22 cellular contexts compared by ENCODE assay signal in genomic region chr9:93100265-93100636, GRCh38. TPM values are rescaled to one million over a fixed set of nuclear protein-coding genes. Genes with fewer than 3 reads are reported as not detected.
A peak's percentile ranks its signal among the peaks of the same experiment; 100 is the strongest.
DNase-seq lines count a peak whose midpoint lies in the region; ATAC-seq and TF ChIP-seq lines count a peak whose summit lies in the region.
"Had no signal": no experiment of that assay in that cellular context is flagged by ENCODE, and none has a peak within 500 bp of the region (broad histone marks: within the 10 kb centered on the region; RNA-seq: fewer than 3 reads in every experiment).

No MANE protein-coding gene starts in this region.

- peaks cover 40% of the 10 kb centered on the region for H3K4me1 Mint-ChIP-seq in T-helper 1 cell treated with Interleukin-12 subunit alpha and Interleukin-12 subunit beta and Interleukin-4 antibody, amounts not matched to agents 30 μg/mL and 1 μg/mL, for 36 hours (ENCODE audit: low read depth)
- H3K4me1 Mint-ChIP-seq in HFFc6 (ENCODE audit: low read depth), result peaks cover 36% of the 10 kb centered on the region
- H3K4me1 Mint-ChIP-seq in effector memory CD8-positive, alpha-beta T cell (ENCODE audit: low read depth in 2 of 2), result peaks cover 32 to 49% of the 10 kb centered on the region in 2 donors
- H3K4me1 Mint-ChIP-seq in activated CD4-positive, alpha-beta memory T cell treated with anti-CD3 and anti-CD28 coated beads for 36 hours (ENCODE audit: low read depth), result peaks cover 64% of the 10 kb centered on the region

- TF ChIP-seq CTCF in HFFc6 (IDR thresholded peaks at IDR 0.05) (no peak), neutrophil (IDR thresholded peaks at IDR 0.05) (no peak)

- H3K4me3 ChIP-seq in neutrophil (ENCODE audit: low read depth in 1 of 2, low read length in 1 of 2), result peak overlapping the region in 1 of 2 experiments; percentile 88
- H3K4me3 ChIP-seq: smooth muscle cell, suprapubic skin had no signal

- no peaks in the 10 kb centered on the region for H3K36me3 ChIP-seq in neutrophil
- H3K36me3 ChIP-seq: suprapubic skin had no signal

- peaks cover 15% of the 10 kb centered on the region for H3K9me3 Mint-ChIP-seq in T-helper 1 cell treated with Interleukin-12 subunit alpha and Interleukin-12 subunit beta and Interleukin-4 antibody, amounts not matched to agents 30 μg/mL and 1 μg/mL, for 36 hours
- peaks cover 5% of the 10 kb centered on the region for H3K9me3 Mint-ChIP-seq in HFFc6
- H3K9me3 Mint-ChIP-seq in effector memory CD8-positive, alpha-beta T cell, result no peaks in the 10 kb centered on the region
- H3K9me3 Mint-ChIP-seq in activated CD4-positive, alpha-beta memory T cell treated with anti-CD3 and anti-CD28 coated beads for 36 hours, result peaks cover 14% of the 10 kb centered on the region

- H3K27ac Mint-ChIP-seq in T-helper 1 cell treated with Interleukin-12 subunit alpha and Interleukin-12 subunit beta and Interleukin-4 antibody, amounts not matched to agents 30 μg/mL and 1 μg/mL, for 36 hours, result peak overlapping the region; percentile 27
- peak overlapping the region; percentile 29; the same call in 1 of the 2 replicates for H3K27ac Mint-ChIP-seq in HFFc6
- H3K27ac Mint-ChIP-seq in effector memory CD8-positive, alpha-beta T cell, result peak overlapping the region in 1 of 2 donors; percentile 6
- no peak overlapping the region for H3K27ac Mint-ChIP-seq in activated CD4-positive, alpha-beta memory T cell treated with anti-CD3 and anti-CD28 coated beads for 36 hours
- H3K27ac Mint-ChIP-seq: activated naive CD4-positive, alpha-beta T cell treated with anti-CD3 and anti-CD28 coated beads for 36 hours; B cell; WTC11 had no signal

- H3K27me3 ChIP-seq in neutrophil, result no peaks in the 10 kb centered on the region
- H3K27me3 ChIP-seq: suprapubic skin had no signal

- H3K27ac ChIP-seq in neutrophil, result peak overlapping the region; percentile 93
- H3K27ac ChIP-seq: 22Rv1 had no signal

- ATAC-seq in effector memory CD8-positive, alpha-beta T cell (replicated peaks), result no peak
- no peak for ATAC-seq in HG03442 (IDR thresholded peaks at IDR 0.05; ENCODE audit: unreplicated experiment)
- ATAC-seq in HG02938 (IDR thresholded peaks at IDR 0.05; ENCODE audit: unreplicated experiment), result no peak
- ATAC-seq: left colon, WTC11 had no signal

- peaks cover 54 to 58% of the 10 kb centered on the region in 2 experiments for H3K4me1 ChIP-seq in neutrophil (ENCODE audit: control insufficient read depth in 1 of 2, insufficient read depth in 1 of 2, low read depth in 1 of 2, low read length in 1 of 2)

- no peaks in the 10 kb centered on the region for H3K9me3 ChIP-seq in neutrophil

- peaks cover 41% of the 10 kb centered on the region for H3K36me3 Mint-ChIP-seq in T-helper 1 cell treated with Interleukin-12 subunit alpha and Interleukin-12 subunit beta and Interleukin-4 antibody, amounts not matched to agents 30 μg/mL and 1 μg/mL, for 36 hours (ENCODE audit: low read depth)
- peaks cover 27% of the 10 kb centered on the region for H3K36me3 Mint-ChIP-seq in HFFc6 (ENCODE audit: low read depth)
- peaks cover 28% of the 10 kb centered on the region for H3K36me3 Mint-ChIP-seq in effector memory CD8-positive, alpha-beta T cell (ENCODE audit: insufficient read depth)
- peaks cover 28% of the 10 kb centered on the region for H3K36me3 Mint-ChIP-seq in activated CD4-positive, alpha-beta memory T cell treated with anti-CD3 and anti-CD28 coated beads for 36 hours

- H3K27me3 Mint-ChIP-seq in T-helper 1 cell treated with Interleukin-12 subunit alpha and Interleukin-12 subunit beta and Interleukin-4 antibody, amounts not matched to agents 30 μg/mL and 1 μg/mL, for 36 hours (ENCODE audit: low read depth), result no peaks in the 10 kb centered on the region
- peaks cover 2% of the 10 kb centered on the region; the same call in 1 of the 2 replicates for H3K27me3 Mint-ChIP-seq in HFFc6 (ENCODE audit: insufficient read depth)
- no peaks in the 10 kb centered on the region for H3K27me3 Mint-ChIP-seq in effector memory CD8-positive, alpha-beta T cell
- no peaks in the 10 kb centered on the region for H3K27me3 Mint-ChIP-seq in activated CD4-positive, alpha-beta memory T cell treated with anti-CD3 and anti-CD28 coated beads for 36 hours
- H3K27me3 Mint-ChIP-seq: B cell, brain had no signal

- POLR2A ChIA-PET in activated CD4-positive, alpha-beta memory T cell treated with anti-CD3 and anti-CD28 coated beads for 36 hours (lab: Charles Lee), result no interaction called here

- no peak overlapping the region for H3K4me3 Mint-ChIP-seq in T-helper 1 cell treated with Interleukin-12 subunit alpha and Interleukin-12 subunit beta and Interleukin-4 antibody, amounts not matched to agents 30 μg/mL and 1 μg/mL, for 36 hours
- H3K4me3 Mint-ChIP-seq in HFFc6, result no peak overlapping the region
- peak overlapping the region; percentile 31 to 93 for H3K4me3 Mint-ChIP-seq in effector memory CD8-positive, alpha-beta T cell
- H3K4me3 Mint-ChIP-seq in activated CD4-positive, alpha-beta memory T cell treated with anti-CD3 and anti-CD28 coated beads for 36 hours, result no peak overlapping the region
- H3K4me3 Mint-ChIP-seq: activated naive CD4-positive, alpha-beta T cell treated with anti-CD3 and anti-CD28 coated beads for 36 hours; B cell; WTC11 had no signal

- DNase-seq in T-helper 1 cell, result no peak
- DNase-seq in HFFc6, result no peak
- DNase-seq in effector memory CD8-positive, alpha-beta T cell, result no peak
- no peak for DNase-seq in activated CD4-positive, alpha-beta memory T cell treated with anti-CD3 and anti-CD28 coated beads for 36 hours
- DNase-seq: activated naive CD4-positive, alpha-beta T cell treated with anti-CD3 and anti-CD28 coated beads for 36 hours; DMS153; foreskin melanocyte; NCI-H1417; NCI-H526 treated with DMSO at 0.1 percent for 48 hours; SHP77 treated with DMSO at 0.1 percent for 48 hours; stimulated activated CD8-positive, alpha-beta memory T cell treated with anti-CD3 and anti-CD28 coated beads, Interleukin-4, amount 100 ng/mL, for 48 hours had no signal

- intact Hi-C loops in activated CD4-positive, alpha-beta memory T cell treated with anti-CD3 and anti-CD28 coated beads for 36 hours (cut with micrococcal nuclease), result no loop called here

- CTCF ChIA-PET in activated CD4-positive, alpha-beta memory T cell treated with anti-CD3 and anti-CD28 coated beads for 36 hours (lab: Charles Lee), result no interaction called here

RNA-seq across cellular contexts. Expression of gene CARD19, which starts 4.2 kb away (rescaled TPM):
- 10 to 100 TPM; 35.3 to 40.6 (median 37.9) TPM for total RNA-seq in HFFc6 (2021; fragmentation: NEBNext Ultra II Directional; extraction: Animal tissue kit (Norgen Biotek cat#: 25700))
- 10 to 100 TPM; 77.9 to 80.0 TPM for total RNA-seq in activated CD4-positive, alpha-beta memory T cell treated with anti-CD3 and anti-CD28 coated beads for 36 hours

RNA-seq across cellular contexts. Expression of gene NINJ1, which starts 33.8 kb away (rescaled TPM):
- 10 to 100 TPM; 23.2 to 28.0 (median 25.6) TPM for total RNA-seq in HFFc6 (2021; fragmentation: NEBNext Ultra II Directional; extraction: Animal tissue kit (Norgen Biotek cat#: 25700))
- 10 to 100 TPM; 77.9 to 82.0 TPM for total RNA-seq in activated CD4-positive, alpha-beta memory T cell treated with anti-CD3 and anti-CD28 coated beads for 36 hours

RNA-seq across cellular contexts. Expression of gene SUSD3, which starts 41.8 kb away (rescaled TPM):
- total RNA-seq in HFFc6 (2021; fragmentation: NEBNext Ultra II Directional; extraction: Animal tissue kit (Norgen Biotek cat#: 25700)), result under 1 TPM in 2 of 6 experiments, not detected in 4; 0.28 to 0.76 TPM
- total RNA-seq in activated CD4-positive, alpha-beta memory T cell treated with anti-CD3 and anti-CD28 coated beads for 36 hours, result 10 to 100 TPM; 67.0 to 72.8 TPM
- total RNA-seq: smooth muscle cell had no signal

Comparison
In these comparisons a context has a peak if more than half of its experiments do, and no peak if none do; other contexts are left out.
1. H3K4me3 Mint-ChIP-seq: peak in effector memory CD8-positive, alpha-beta T cell (2 of 2); none in T-helper 1 cell treated with Interleukin-12 subunit alpha and Interleukin-12 subunit beta and Interleukin-4 antibody, amounts not matched to agents 30 μg/mL and 1 μg/mL, for 36 hours (single experiment), HFFc6 (single experiment) and activated CD4-positive, alpha-beta memory T cell treated with anti-CD3 and anti-CD28 coated beads for 36 hours (single experiment).
2. RNA of gene SUSD3, which starts 41.8 kb away (total RNA-seq): 67.0 to 72.8 TPM in activated CD4-positive, alpha-beta memory T cell treated with anti-CD3 and anti-CD28 coated beads for 36 hours; 0.28 to 0.76 TPM in HFFc6; every median in the first group is over 10 times any median in the second.